28 cellular contexts compared by ENCODE assay signal in genomic region chr4:53858744-53859143, GRCh38.
"Had no signal": no experiment of that assay in that cellular context is flagged by ENCODE, and none has a peak within 500 bp of the region (broad histone marks: within the 10 kb centered on the region; RNA-seq: fewer than 3 reads in every experiment).

No MANE protein-coding gene starts in this region.

- H3K27ac Mint-ChIP-seq: stimulated activated effector memory CD8-positive, alpha-beta T cell treated with anti-CD3 and anti-CD28 coated beads, Interleukin-12 subunit alpha, Interleukin-12 subunit beta, amount 100 ng/mL, for 72 hours; stimulated activated memory B cell treated with anti-CD40 and anti-IgM and Interleukin-4, amounts not matched to agents 10 μg/mL and 1 μg/mL and 100 μg/mL, for 72 hours; stimulated activated naive B cell treated with anti-CD40 and anti-IgM and Interleukin-4, amounts not matched to agents 10 μg/mL and 1 μg/mL and 100 μg/mL, for 72 hours; stimulated activated naive CD8-positive, alpha-beta T cell treated with anti-CD3 and anti-CD28 coated beads, Interleukin-15, amount 100 ng/mL, for 72 hours; stimulated activated naive CD8-positive, alpha-beta T cell treated with anti-CD3 and anti-CD28 coated beads, Interleukin-15, Interleukin-2, amounts not matched to agents 100 ng/mL and 50 ng/mL, for 24 hours; type B pancreatic cell had no signal

- ATAC-seq: stimulated activated effector memory CD8-positive, alpha-beta T cell treated with anti-CD3 and anti-CD28 coated beads, Interleukin-12 subunit alpha, Interleukin-12 subunit beta, amount 100 ng/mL, for 72 hours; stimulated activated memory B cell treated with anti-CD40 and anti-IgM and Interleukin-4, amounts not matched to agents 10 μg/mL and 1 μg/mL and 100 μg/mL, for 72 hours; stimulated activated naive B cell treated with anti-CD40 and anti-IgM and Interleukin-4, amounts not matched to agents 10 μg/mL and 1 μg/mL and 100 μg/mL, for 72 hours; stimulated activated naive CD8-positive, alpha-beta T cell treated with anti-CD3 and anti-CD28 coated beads, Interleukin-15, amount 100 ng/mL, for 72 hours; stimulated activated naive CD8-positive, alpha-beta T cell treated with anti-CD3 and anti-CD28 coated beads, Interleukin-15, Interleukin-2, amounts not matched to agents 100 U/mL and 50 U/mL, for 24 hours; upper lobe of right lung had no signal

- H3K36me3 Mint-ChIP-seq: stimulated activated effector memory CD8-positive, alpha-beta T cell treated with anti-CD3 and anti-CD28 coated beads, Interleukin-12 subunit alpha, Interleukin-12 subunit beta, amount 100 ng/mL, for 72 hours; stimulated activated memory B cell treated with anti-CD40 and anti-IgM and Interleukin-4, amounts not matched to agents 10 μg/mL and 1 μg/mL and 100 μg/mL, for 72 hours; stimulated activated naive B cell treated with anti-CD40 and anti-IgM and Interleukin-4, amounts not matched to agents 10 μg/mL and 1 μg/mL and 100 μg/mL, for 72 hours; type B pancreatic cell had no signal

- H3K36me3 ChIP-seq: stomach, suprapubic skin, thoracic aorta, tibial artery, tibial nerve, transverse colon, upper lobe of left lung, upper lobe of right lung, uterus, vagina had no signal

- DNase-seq: stimulated activated CD4-positive, alpha-beta T cell treated with anti-CD3 and anti-CD28 coated beads, Interleukin-2, amount 100 ng/mL, for 48 hours; stimulated activated CD4-positive, alpha-beta T cell treated with anti-CD3 and anti-CD28 coated beads, Interleukin-4, amount 100 ng/mL, for 1 hour; stimulated activated CD4-positive, alpha-beta T cell treated with anti-CD3 and anti-CD28 coated beads, Interleukin-4, amount 100 ng/mL, for 24 hours; stimulated activated CD4-positive, alpha-beta T cell treated with anti-CD3 and anti-CD28 coated beads, Interleukin-4, amount 100 ng/mL, for 4 hours; stimulated activated CD8-positive, alpha-beta memory T cell treated with anti-CD3 and anti-CD28 coated beads, Interleukin-4, amount 100 ng/mL, for 48 hours; stimulated activated naive B cell treated with anti-CD40 and anti-IgM and Interleukin-4, amounts not matched to agents 10 μg/mL and 1 μg/mL and 100 μg/mL, for 72 hours; stimulated activated naive CD4-positive, alpha-beta T cell; stimulated activated naive CD4-positive, alpha-beta T cell treated with Interleukin-2 at 50 U/mL for 16 hours; stimulated activated naive CD8-positive, alpha-beta T cell treated with anti-CD3 and anti-CD28 coated beads, Interleukin-15, amount 100 ng/mL, for 72 hours; stimulated activated naive CD8-positive, alpha-beta T cell treated with anti-CD3 and anti-CD28 coated beads, Interleukin-15, Interleukin-2, amounts not matched to agents 100 U/mL and 50 U/mL, for 24 hours; stomach; substantia nigra; testis; tibial artery; transverse colon; trophoblast cell; upper lobe of left lung; upper lobe of right lung; uterus had no signal

- FAIRE-seq: urothelium cell line had no signal

- H3K27me3 ChIP-seq: stomach, suprapubic skin, testis, tibial artery, tibial nerve, transverse colon, upper lobe of left lung, upper lobe of right lung, uterus, vagina had no signal

- H3K4me3 Mint-ChIP-seq: stimulated activated effector memory CD8-positive, alpha-beta T cell treated with anti-CD3 and anti-CD28 coated beads, Interleukin-12 subunit alpha, Interleukin-12 subunit beta, amount 100 ng/mL, for 72 hours; stimulated activated memory B cell treated with anti-CD40 and anti-IgM and Interleukin-4, amounts not matched to agents 10 μg/mL and 1 μg/mL and 100 μg/mL, for 72 hours; stimulated activated naive B cell treated with anti-CD40 and anti-IgM and Interleukin-4, amounts not matched to agents 10 μg/mL and 1 μg/mL and 100 μg/mL, for 72 hours; stimulated activated naive CD8-positive, alpha-beta T cell treated with anti-CD3 and anti-CD28 coated beads, Interleukin-15, amount 100 ng/mL, for 72 hours; stimulated activated naive CD8-positive, alpha-beta T cell treated with anti-CD3 and anti-CD28 coated beads, Interleukin-15, Interleukin-2, amounts not matched to agents 100 ng/mL and 50 ng/mL, for 24 hours; type B pancreatic cell had no signal

- H3K4me1 Mint-ChIP-seq: stimulated activated effector memory CD8-positive, alpha-beta T cell treated with anti-CD3 and anti-CD28 coated beads, Interleukin-12 subunit alpha, Interleukin-12 subunit beta, amount 100 ng/mL, for 72 hours; stimulated activated naive CD8-positive, alpha-beta T cell treated with anti-CD3 and anti-CD28 coated beads, Interleukin-15, amount 100 ng/mL, for 72 hours had no signal

- H3K27me3 Mint-ChIP-seq: stimulated activated memory B cell treated with anti-CD40 and anti-IgM and Interleukin-4, amounts not matched to agents 10 μg/mL and 1 μg/mL and 100 μg/mL, for 72 hours; stimulated activated naive B cell treated with anti-CD40 and anti-IgM and Interleukin-4, amounts not matched to agents 10 μg/mL and 1 μg/mL and 100 μg/mL, for 72 hours; type B pancreatic cell had no signal

- H3K9me3 ChIP-seq: stomach, suprapubic skin, testis, thoracic aorta, transverse colon, upper lobe of left lung, upper lobe of right lung, uterus, vagina had no signal

- H3K4me1 ChIP-seq: stomach, transverse colon had no signal

- H3K4me3 ChIP-seq: stomach, suprapubic skin, testis, thoracic aorta, tibial artery, tibial nerve, transverse colon, upper lobe of left lung, upper lobe of right lung, uterus, vagina had no signal

- H3K27ac ChIP-seq: stomach, suprapubic skin, testis, thoracic aorta, tibial artery, tibial nerve, transverse colon, upper lobe of left lung, upper lobe of right lung, vagina had no signal

- H3K9me3 Mint-ChIP-seq: stimulated activated effector memory CD8-positive, alpha-beta T cell treated with anti-CD3 and anti-CD28 coated beads, Interleukin-12 subunit alpha, Interleukin-12 subunit beta, amount 100 ng/mL, for 72 hours; stimulated activated memory B cell treated with anti-CD40 and anti-IgM and Interleukin-4, amounts not matched to agents 10 μg/mL and 1 μg/mL and 100 μg/mL, for 72 hours; stimulated activated naive B cell treated with anti-CD40 and anti-IgM and Interleukin-4, amounts not matched to agents 10 μg/mL and 1 μg/mL and 100 μg/mL, for 72 hours; stimulated activated naive CD8-positive, alpha-beta T cell treated with anti-CD3 and anti-CD28 coated beads, Interleukin-15, amount 100 ng/mL, for 72 hours; stimulated activated naive CD8-positive, alpha-beta T cell treated with anti-CD3 and anti-CD28 coated beads, Interleukin-15, Interleukin-2, amounts not matched to agents 100 ng/mL and 50 ng/mL, for 24 hours had no signal
